In the genomic region with DNA sequence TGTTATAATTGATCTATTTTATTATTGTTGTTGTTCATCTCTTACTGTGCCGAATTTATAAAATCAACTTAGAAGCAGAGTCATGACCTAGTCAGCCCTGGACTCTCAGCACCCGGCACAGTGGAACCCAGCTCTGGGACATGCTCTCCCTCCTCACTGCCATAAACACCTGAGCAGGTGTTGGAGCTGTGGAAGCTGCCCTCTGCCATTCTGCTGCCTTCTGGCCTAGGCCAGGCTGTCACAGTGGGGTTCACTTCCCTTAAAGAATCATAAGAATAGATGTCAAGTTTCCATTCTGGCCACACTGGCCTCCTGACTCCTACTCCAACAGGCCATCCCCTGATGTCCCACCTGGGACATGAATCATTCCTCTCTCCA, we compare ENCODE assay signal across 20 cellular contexts.
DNase-seq lines count a peak whose midpoint lies in the region; ATAC-seq, FAIRE-seq and TF ChIP-seq lines count a peak whose summit lies in the region.
"Had no signal": no experiment of that assay in that cellular context is flagged by ENCODE, and none has a peak within 500 bp of the region (broad histone marks: within the 10 kb centered on the region; RNA-seq: fewer than 3 reads in every experiment).

No MANE protein-coding gene starts in this region.

- DNase-seq in K562 (ENCODE audit: extremely low read depth in 1 of 4, low spot score in 3 of 4) (no peak), hepatocyte (ENCODE audit: low spot score) (no peak), posterior vena cava (ENCODE audit: low spot score) (peak; percentile 57), upper lobe of right lung (peak; percentile 22), activated gamma-delta T cell (lab: John Stamatoyannopoulos, UW) (no peak), RPMI8226 (no peak)
- DNase-seq: BE2C, H9, HFFc6, NCI-H1092, NCI-H1436, NCI-H2029, NCI-H2227 treated with DMSO at 0.1 percent for 48 hours, NCI-H510A treated with DMSO at 0.1 percent for 48 hours, NCI-H748 treated with DMSO at 0.1 percent for 48 hours had no signal

- H3K9me1 ChIP-seq in K562 (ENCODE audit: control insufficient read depth, insufficient read depth, low read length): no peaks in the 10 kb centered on the region

- H3K4me3 ChIP-seq in K562 (no peak overlapping the region), hepatocyte (no peak overlapping the region), upper lobe of right lung (no peak overlapping the region)
- H3K4me3 ChIP-seq: A549 had no signal

- in situ Hi-C loops in K562 (cut with MboI): no loop called here

- POLR2A ChIA-PET in K562 (lab: Yijun Ruan, JAX): interaction anchor here (0.6 kb wide), 1 partner anchor 23 kb away, joined by 3 read pairs; no protein-coding TSS in a partner anchor

- BruUV-seq in K562 (replicated peaks; lab: Mats Ljungman, UMichigan): no TSS peak

- H3K36me3 ChIP-seq in K562 (ENCODE audit: control insufficient read depth, insufficient read depth, low read length): no peaks in the 10 kb centered on the region
- H3K36me3 ChIP-seq in hepatocyte (replicated peaks; ENCODE audit: insufficient read depth, low read depth): no peaks in the 10 kb centered on the region
- no peaks in the 10 kb centered on the region for H3K36me3 ChIP-seq in upper lobe of right lung
- H3K36me3 ChIP-seq: BE2C had no signal

- WGBS in K562 (ENCODE audit: insufficient coverage, low coverage, missing lambda C conversion rate): 63% methylated on average over 2 of the region's 2 CpGs
- WGBS in hepatocyte (ENCODE audit: low lambda C conversion rate, missing lambda C conversion rate): 95% methylated on average over 2 of the region's 2 CpGs

- no peak overlapping the region for H3K9ac ChIP-seq in K562 (ENCODE audit: insufficient read depth in 1 of 2, low read depth in 2 of 2, low read length in 2 of 2)

- TF ChIP-seq POLR2A in K562 (conservative IDR thresholded peaks at IDR 0.05): no peak

- no peaks in the 10 kb centered on the region for H3K9me2 ChIP-seq in hepatocyte (replicated peaks; ENCODE audit: insufficient read depth)

- no peaks in the 10 kb centered on the region for H3K27me3 ChIP-seq in K562 (ENCODE audit: control insufficient read depth in 2 of 2, insufficient read depth in 2 of 2, low read length in 2 of 2)
- no peaks in the 10 kb centered on the region for H3K27me3 ChIP-seq in hepatocyte
- H3K27me3 ChIP-seq in upper lobe of right lung: no peaks in the 10 kb centered on the region
- H3K27me3 ChIP-seq: BE2C had no signal

- FAIRE-seq in K562 (lab: Jason Lieb, UNC): peak; percentile 42
- FAIRE-seq: A549, D721Med, GM19239 had no signal

- no peak for TF ChIP-seq EP300 in K562 (IDR thresholded peaks at IDR 0.05; ENCODE audit: low read length)

- CTCF ChIA-PET in K562 (lab: Yijun Ruan, JAX; ENCODE audit: low intra/inter-chr PET ratio): no interaction called here

- H3K79me2 ChIP-seq in K562 (ENCODE audit: control insufficient read depth, insufficient read depth, low read length) (no peaks in the 10 kb centered on the region), hepatocyte (no peaks in the 10 kb centered on the region)

- H3K27ac ChIP-seq in K562 (ENCODE audit: extremely low read depth, low read depth, low read length) (no peak overlapping the region), hepatocyte (peak overlapping the region; percentile 89), upper lobe of right lung (no peak overlapping the region)
- H3K27ac ChIP-seq: A549 had no signal

- TF ChIP-seq CTCF in K562 (IDR thresholded peaks at IDR 0.05 in 2 of 3, conservative IDR thresholded peaks at IDR 0.05 in 1 of 3; ENCODE audit: insufficient read depth in 2 of 3, low read depth in 1 of 3, low read length in 3 of 3) (no peak), hepatocyte (IDR thresholded peaks at IDR 0.05; ENCODE audit: poor library complexity) (no peak), upper lobe of right lung (IDR thresholded peaks at IDR 0.05) (no peak)

- H3K4me2 ChIP-seq in K562 (ENCODE audit: insufficient read depth, low read length) (no peak overlapping the region), hepatocyte (no peak overlapping the region)
- H3K4me2 ChIP-seq: A549 had no signal

- no peaks in the 10 kb centered on the region for H3K9me3 ChIP-seq in K562 (replicated peaks; ENCODE audit: control insufficient read depth, insufficient read depth, low read depth, low read length)
- H3K9me3 ChIP-seq in hepatocyte (ENCODE audit: low read depth): no peaks in the 10 kb centered on the region
- no peaks in the 10 kb centered on the region for H3K9me3 ChIP-seq in upper lobe of right lung
- H3K9me3 ChIP-seq: A549, BE2C had no signal

- intact Hi-C loops in K562 (cut with micrococcal nuclease) (no loop called here), posterior vena cava (cut with DNase I) (no loop called here), upper lobe of right lung (cut with DNase I) (no loop called here)

- no peaks in the 10 kb centered on the region for H4K20me1 ChIP-seq in K562 (replicated peaks; ENCODE audit: control insufficient read depth, insufficient read depth, low read length)
- H4K20me1 ChIP-seq in hepatocyte (ENCODE audit: insufficient read depth, poor library complexity, severe bottlenecking): no peaks in the 10 kb centered on the region

- TF ChIP-seq RAD21 in K562 (CRISPR knock-in tag; conservative IDR thresholded peaks at IDR 0.05 in 1 of 2, IDR thresholded peaks at IDR 0.05 in 1 of 2): no peak

- H3K4me1 ChIP-seq in K562 (replicated peaks in 1 of 2; ENCODE audit: control insufficient read depth in 2 of 2, insufficient read depth in 2 of 2, low read length in 2 of 2): peaks cover 8 to 12% of the 10 kb centered on the region in 2 experiments
- peaks cover 34% of the 10 kb centered on the region for H3K4me1 ChIP-seq in hepatocyte (ENCODE audit: insufficient read depth)
- H3K4me1 ChIP-seq in upper lobe of right lung: peaks cover 18% of the 10 kb centered on the region

- H2AFZ ChIP-seq in K562 (ENCODE audit: low read depth, low read length) (no peak overlapping the region), hepatocyte (no peak overlapping the region)

- ATAC-seq in K562 (no peak), upper lobe of right lung (no peak), GM21528 (IDR thresholded peaks at IDR 0.05; ENCODE audit: low FRiP score, unreplicated experiment) (no peak), GM21515 (IDR thresholded peaks at IDR 0.05; ENCODE audit: unreplicated experiment) (no peak)
- ATAC-seq: A549 had no signal

TF ChIP-seq in K562, 482 proteins besides CTCF, POLR2A, EP300 and RAD21:
- no peak for TF ChIP-seq ELF2 (CRISPR knock-in tag; IDR thresholded peaks at IDR 0.05)
- TF ChIP-seq, protein P1, sequence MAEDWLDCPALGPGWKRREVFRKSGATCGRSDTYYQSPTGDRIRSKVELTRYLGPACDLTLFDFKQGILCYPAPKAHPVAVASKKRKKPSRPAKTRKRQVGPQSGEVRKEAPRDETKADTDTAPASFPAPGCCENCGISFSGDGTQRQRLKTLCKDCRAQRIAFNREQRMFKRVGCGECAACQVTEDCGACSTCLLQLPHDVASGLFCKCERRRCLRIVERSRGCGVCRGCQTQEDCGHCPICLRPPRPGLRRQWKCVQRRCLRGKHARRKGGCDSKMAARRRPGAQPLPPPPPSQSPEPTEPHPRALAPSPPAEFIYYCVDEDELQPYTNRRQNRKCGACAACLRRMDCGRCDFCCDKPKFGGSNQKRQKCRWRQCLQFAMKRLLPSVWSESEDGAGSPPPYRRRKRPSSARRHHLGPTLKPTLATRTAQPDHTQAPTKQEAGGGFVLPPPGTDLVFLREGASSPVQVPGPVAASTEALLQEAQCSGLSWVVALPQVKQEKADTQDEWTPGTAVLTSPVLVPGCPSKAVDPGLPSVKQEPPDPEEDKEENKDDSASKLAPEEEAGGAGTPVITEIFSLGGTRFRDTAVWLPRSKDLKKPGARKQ (CRISPR knock-in tag; IDR thresholded peaks at IDR 0.05): no peak
- TF ChIP-seq ZBTB17 (CRISPR knock-in tag; IDR thresholded peaks at IDR 0.05): no peak
- no peak for TF ChIP-seq KLF1 (tag; IDR thresholded peaks at IDR 0.05)
- no peak for TF ChIP-seq ZNF174 (CRISPR knock-in tag; IDR thresholded peaks at IDR 0.05)
- TF ChIP-seq RBM15 (IDR thresholded peaks at IDR 0.05; ENCODE audit: insufficient read depth, low read length): no peak
- no peak for TF ChIP-seq MAFK (IDR thresholded peaks at IDR 0.05; ENCODE audit: low read length)

Comparison
In these comparisons a context has a peak if more than half of its experiments do, and no peak if none do; other contexts are left out.
1. DNase-seq: peak in posterior vena cava (single experiment) and upper lobe of right lung (single experiment); none in K562 (0 of 4), hepatocyte (single experiment), activated gamma-delta T cell (single experiment) and RPMI8226 (single experiment).